8 cellular contexts compared by ENCODE assay signal in genomic region chr19:2455481-2456300, GRCh38. TPM values are rescaled to one million over a fixed set of nuclear protein-coding genes. Genes with fewer than 3 reads are reported as not detected.
DNase-seq lines count a peak whose midpoint lies in the region; ATAC-seq and TF ChIP-seq lines count a peak whose summit lies in the region.

No MANE protein-coding gene starts in this region.

- intact Hi-C loops in natural killer cell (cut with micrococcal nuclease): no loop called here

- no peaks in the 10 kb centered on the region for H3K9me3 ChIP-seq in endodermal cell (ENCODE audit: control insufficient read depth, low read length)

- H3K27ac ChIP-seq in endodermal cell (ENCODE audit: low read depth, low read length): peak overlapping the region; percentile 57

- DNase-seq in ACHN (peak; percentile 17), endodermal cell (peak; percentile 55), natural killer cell (peak; percentile 74), ureter (ENCODE audit: low spot score) (peak; percentile 64)
- peak; percentile 39 for DNase-seq in activated CD4-positive, alpha-beta T cell treated with anti-CD3 and anti-CD28 coated beads, Interleukin-2, amount 50 U/mL, for 1 hour

- H3K4me1 Mint-ChIP-seq in endodermal cell (peaks cover 10% of the 10 kb centered on the region), natural killer cell (peaks cover 0 to 20% of the 10 kb centered on the region in 2 donors)

- peak overlapping the region; percentile 88 for H3K4me3 ChIP-seq in endodermal cell (ENCODE audit: low read length)

- H3K27me3 ChIP-seq in endodermal cell (ENCODE audit: control insufficient read depth, insufficient read depth, low read length, poor library complexity, severe bottlenecking): no peaks in the 10 kb centered on the region

- peak overlapping the region; percentile 91 for H3K9ac ChIP-seq in endodermal cell (ENCODE audit: extremely low read depth, low read length, poor library complexity, severe bottlenecking)

- in situ Hi-C loops in ACHN (cut with HindIII; ENCODE audit: low pct_ligation_motif_present, low pct_unique_long_range_greater_than_20kb, low sequenced_read_pairs): no loop called here

- H3K36me3 Mint-ChIP-seq in endodermal cell (ENCODE audit: low read depth) (peaks cover 4% of the 10 kb centered on the region), natural killer cell (no peaks in the 10 kb centered on the region)

- peak overlapping the region; percentile 86 for H3K27ac Mint-ChIP-seq in endodermal cell
- H3K27ac Mint-ChIP-seq in natural killer cell: peak overlapping the region; percentile 84 to 91

- no peak for TF ChIP-seq CTCF in endodermal cell (conservative IDR thresholded peaks at IDR 0.05)
- no peak for TF ChIP-seq CTCF in natural killer cell (IDR thresholded peaks at IDR 0.05)

- H3K36me3 ChIP-seq in endodermal cell (ENCODE audit: control insufficient read depth, insufficient read depth, low read length): peaks cover 10% of the 10 kb centered on the region

- H3K27me3 Mint-ChIP-seq in endodermal cell (ENCODE audit: insufficient read depth) (no peaks in the 10 kb centered on the region), natural killer cell (ENCODE audit: low read depth in 2 of 2) (no peaks in the 10 kb centered on the region)

- H3K4me1 ChIP-seq in endodermal cell (ENCODE audit: control insufficient read depth, insufficient read depth, low read length): no peaks in the 10 kb centered on the region

- WGBS in endodermal cell (ENCODE audit: insufficient coverage in 1 of 2, insufficient read length in 1 of 2), 2 experiments: 8 to 16% methylated on average over 5 to 42 of the region's 42 CpGs

- no peaks in the 10 kb centered on the region for H3K9me3 Mint-ChIP-seq in endodermal cell
- H3K9me3 Mint-ChIP-seq in natural killer cell: no peaks in the 10 kb centered on the region

- peak overlapping the region; percentile 76 for H3K4me3 Mint-ChIP-seq in endodermal cell
- H3K4me3 Mint-ChIP-seq in natural killer cell: peak overlapping the region; percentile 84

- ATAC-seq in GM18909 (IDR thresholded peaks at IDR 0.05; ENCODE audit: poor library complexity, unreplicated experiment): peak; percentile 29
- peak; percentile 20 for ATAC-seq in HG03565 (IDR thresholded peaks at IDR 0.05; ENCODE audit: unreplicated experiment)
- ATAC-seq in natural killer cell: peak; percentile 81 to 85 (median 85)
- no peak for ATAC-seq in GM21576 (IDR thresholded peaks at IDR 0.05; ENCODE audit: unreplicated experiment)

RNA-seq across cellular contexts. Expression of gene LMNB2, which starts 1.1 kb away (rescaled TPM):
- total RNA-seq in endodermal cell (100 to 1,000 TPM; 146 to 191 TPM), natural killer cell (10 to 100 TPM; 12.0 to 23.7 (median 19.3) TPM), ureter (27.5 TPM)
- polyA plus RNA-seq in endodermal cell (2013, experiment 1 of 2): 119 TPM
- 116 TPM for polyA plus RNA-seq in endodermal cell (2013, experiment 2 of 2)

RNA-seq across cellular contexts. Expression of gene GADD45B, which starts 20.2 kb away (rescaled TPM):
- total RNA-seq in endodermal cell (10 to 100 TPM; 16.5 to 23.6 TPM), natural killer cell (100 to 1,000 TPM; 198 to 247 (median 212) TPM), ureter (55.3 TPM)
- polyA plus RNA-seq in endodermal cell (2013, experiment 1 of 2): 9.0 TPM
- polyA plus RNA-seq in endodermal cell (2013, experiment 2 of 2): 10.2 TPM

RNA-seq across cellular contexts. Expression of gene TIMM13, which starts 28.3 kb away (rescaled TPM):
- 100 to 1,000 TPM; 149 to 175 TPM for total RNA-seq in endodermal cell
- 96.0 TPM for polyA plus RNA-seq in endodermal cell (2013, experiment 1 of 2)
- polyA plus RNA-seq in endodermal cell (2013, experiment 2 of 2): 86.4 TPM
- 10 to 100 TPM; 24.7 to 30.4 (median 25.1) TPM for total RNA-seq in natural killer cell
- 87.0 TPM for total RNA-seq in ureter

Comparison
In these comparisons a context has a peak if more than half of its experiments do, and no peak if none do; other contexts are left out.
1. DNase-seq: peak in every context shown above with its lines; median percentile 74 in natural killer cell; 64 in ureter; 55 in endodermal cell; 39 in activated CD4-positive, alpha-beta T cell treated with anti-CD3 and anti-CD28 coated beads, Interleukin-2, amount 50 U/mL, for 1 hour; 17 in ACHN.